Comparison of ENCODE assay signal across 1 cellular context in the genomic region with DNA sequence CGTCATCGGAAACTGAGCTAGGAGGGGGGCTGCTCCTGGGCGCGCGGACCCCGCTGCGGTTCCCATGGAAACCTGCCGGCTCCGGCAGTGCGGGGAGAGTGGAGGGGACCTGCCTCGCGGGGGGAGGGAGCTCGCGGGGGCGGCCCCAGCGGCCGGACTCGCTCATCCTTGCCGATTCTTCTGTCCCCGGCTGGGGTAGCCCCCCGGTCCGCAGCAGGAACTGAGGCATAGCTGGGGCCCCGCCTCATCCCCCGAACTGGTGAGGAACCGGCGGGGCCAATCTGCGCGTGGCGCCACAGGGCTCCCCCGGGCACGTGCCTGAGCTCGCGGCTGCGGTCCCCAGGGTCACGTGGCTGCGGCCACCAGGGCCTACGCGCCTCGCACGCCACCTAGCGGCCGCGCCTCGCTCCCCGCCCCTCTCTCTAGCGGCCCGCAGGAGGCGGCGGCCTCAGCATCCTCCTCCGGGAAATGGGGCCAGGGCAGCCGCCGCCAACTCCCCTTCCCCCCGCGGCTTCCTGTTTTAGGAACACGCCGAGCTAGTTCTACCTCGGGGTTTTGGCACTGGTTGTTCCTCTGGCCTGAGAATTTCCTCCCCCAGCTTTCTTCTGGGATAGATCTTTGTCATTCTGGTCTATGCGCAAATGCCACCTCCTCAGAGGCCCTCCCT.
TF ChIP-seq lines count a peak whose summit lies in the region.

No MANE protein-coding gene starts in this region.

TF ChIP-seq in HepG2, 621 proteins besides CTCF, POLR2A, EP300 and RAD21 (continued from another document and continues in another):
- TF ChIP-seq PAXIP1 (CRISPR knock-in tag; conservative IDR thresholded peaks at IDR 0.05) (peak; percentile 17; the same call in 1 of the 2 replicates), DMTF1 (CRISPR knock-in tag; IDR thresholded peaks at IDR 0.05) (no peak), TARDBP (CRISPR knock-in tag; IDR thresholded peaks at IDR 0.05) (peak; percentile 85), ZNF713 (CRISPR knock-in tag; IDR thresholded peaks at IDR 0.05) (no peak), HOXA9 (CRISPR knock-in tag; IDR thresholded peaks at IDR 0.05; ENCODE audit: borderline replicate concordance) (no peak), ZNF317 (CRISPR knock-in tag; IDR thresholded peaks at IDR 0.05) (no peak), BCLAF1 (IDR thresholded peaks at IDR 0.05) (no peak), UBTF (CRISPR knock-in tag; IDR thresholded peaks at IDR 0.05) (no peak), ZNF878 (CRISPR knock-in tag; IDR thresholded peaks at IDR 0.05) (peak; percentile 42; the same call in 1 of the 2 replicates), ZNF549 (CRISPR knock-in tag; IDR thresholded peaks at IDR 0.05) (no peak), ZNF557 (CRISPR knock-in tag; IDR thresholded peaks at IDR 0.05) (peak; percentile 84), PHF21A (CRISPR knock-in tag; IDR thresholded peaks at IDR 0.05) (peak; percentile 65), DZIP1 (CRISPR knock-in tag; IDR thresholded peaks at IDR 0.05) (no peak), GTF2F1 (IDR thresholded peaks at IDR 0.05; ENCODE audit: low read length) (no peak), ZSCAN31 (CRISPR knock-in tag; IDR thresholded peaks at IDR 0.05; ENCODE audit: low read depth) (peak; percentile 91), SKI (IDR thresholded peaks at IDR 0.05; ENCODE audit: partially characterized antibody) (peak; percentile 17), RFX1 (IDR thresholded peaks at IDR 0.05) (no peak), HOXA7 (CRISPR knock-in tag; IDR thresholded peaks at IDR 0.05) (no peak), ATF5 (CRISPR knock-in tag; IDR thresholded peaks at IDR 0.05; ENCODE audit: low read depth) (no peak), NFRKB (IDR thresholded peaks at IDR 0.05) (no peak)
- TF ChIP-seq, protein P1, sequence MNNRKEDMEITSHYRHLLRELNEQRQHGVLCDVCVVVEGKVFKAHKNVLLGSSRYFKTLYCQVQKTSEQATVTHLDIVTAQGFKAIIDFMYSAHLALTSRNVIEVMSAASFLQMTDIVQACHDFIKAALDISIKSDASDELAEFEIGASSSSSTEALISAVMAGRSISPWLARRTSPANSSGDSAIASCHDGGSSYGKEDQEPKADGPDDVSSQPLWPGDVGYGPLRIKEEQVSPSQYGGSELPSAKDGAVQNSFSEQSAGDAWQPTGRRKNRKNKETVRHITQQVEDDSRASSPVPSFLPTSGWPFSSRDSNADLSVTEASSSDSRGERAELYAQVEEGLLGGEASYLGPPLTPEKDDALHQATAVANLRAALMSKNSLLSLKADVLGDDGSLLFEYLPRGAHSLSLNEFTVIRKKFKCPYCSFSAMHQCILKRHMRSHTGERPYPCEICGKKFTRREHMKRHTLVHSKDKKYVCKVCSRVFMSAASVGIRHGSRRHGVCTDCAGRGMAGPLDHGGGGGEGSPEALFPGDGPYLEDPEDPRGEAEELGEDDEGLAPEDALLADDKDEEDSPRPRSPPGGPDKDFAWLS (CRISPR knock-in tag; IDR thresholded peaks at IDR 0.05; ENCODE audit: borderline replicate concordance): no peak
- TF ChIP-seq, protein P2, sequence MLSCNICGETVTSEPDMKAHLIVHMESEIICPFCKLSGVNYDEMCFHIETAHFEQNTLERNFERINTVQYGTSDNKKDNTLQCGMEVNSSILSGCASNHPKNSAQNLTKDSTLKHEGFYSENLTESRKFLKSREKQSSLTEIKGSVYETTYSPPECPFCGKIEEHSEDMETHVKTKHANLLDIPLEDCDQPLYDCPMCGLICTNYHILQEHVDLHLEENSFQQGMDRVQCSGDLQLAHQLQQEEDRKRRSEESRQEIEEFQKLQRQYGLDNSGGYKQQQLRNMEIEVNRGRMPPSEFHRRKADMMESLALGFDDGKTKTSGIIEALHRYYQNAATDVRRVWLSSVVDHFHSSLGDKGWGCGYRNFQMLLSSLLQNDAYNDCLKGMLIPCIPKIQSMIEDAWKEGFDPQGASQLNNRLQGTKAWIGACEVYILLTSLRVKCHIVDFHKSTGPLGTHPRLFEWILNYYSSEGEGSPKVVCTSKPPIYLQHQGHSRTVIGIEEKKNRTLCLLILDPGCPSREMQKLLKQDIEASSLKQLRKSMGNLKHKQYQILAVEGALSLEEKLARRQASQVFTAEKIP (CRISPR knock-in tag; IDR thresholded peaks at IDR 0.05; ENCODE audit: borderline replicate concordance): no peak
- TF ChIP-seq, protein P3, sequence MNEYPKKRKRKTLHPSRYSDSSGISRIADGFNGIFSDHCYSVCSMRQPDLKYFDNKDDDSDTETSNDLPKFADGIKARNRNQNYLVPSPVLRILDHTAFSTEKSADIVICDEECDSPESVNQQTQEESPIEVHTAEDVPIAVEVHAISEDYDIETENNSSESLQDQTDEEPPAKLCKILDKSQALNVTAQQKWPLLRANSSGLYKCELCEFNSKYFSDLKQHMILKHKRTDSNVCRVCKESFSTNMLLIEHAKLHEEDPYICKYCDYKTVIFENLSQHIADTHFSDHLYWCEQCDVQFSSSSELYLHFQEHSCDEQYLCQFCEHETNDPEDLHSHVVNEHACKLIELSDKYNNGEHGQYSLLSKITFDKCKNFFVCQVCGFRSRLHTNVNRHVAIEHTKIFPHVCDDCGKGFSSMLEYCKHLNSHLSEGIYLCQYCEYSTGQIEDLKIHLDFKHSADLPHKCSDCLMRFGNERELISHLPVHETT (CRISPR knock-in tag; conservative IDR thresholded peaks at IDR 0.05): peak; percentile 62; the same call in 1 of the 2 replicates
- TF ChIP-seq, protein P4, sequence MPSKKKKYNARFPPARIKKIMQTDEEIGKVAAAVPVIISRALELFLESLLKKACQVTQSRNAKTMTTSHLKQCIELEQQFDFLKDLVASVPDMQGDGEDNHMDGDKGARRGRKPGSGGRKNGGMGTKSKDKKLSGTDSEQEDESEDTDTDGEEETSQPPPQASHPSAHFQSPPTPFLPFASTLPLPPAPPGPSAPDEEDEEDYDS (CRISPR knock-in tag; IDR thresholded peaks at IDR 0.05): no peak
- TF ChIP-seq, protein P5, sequence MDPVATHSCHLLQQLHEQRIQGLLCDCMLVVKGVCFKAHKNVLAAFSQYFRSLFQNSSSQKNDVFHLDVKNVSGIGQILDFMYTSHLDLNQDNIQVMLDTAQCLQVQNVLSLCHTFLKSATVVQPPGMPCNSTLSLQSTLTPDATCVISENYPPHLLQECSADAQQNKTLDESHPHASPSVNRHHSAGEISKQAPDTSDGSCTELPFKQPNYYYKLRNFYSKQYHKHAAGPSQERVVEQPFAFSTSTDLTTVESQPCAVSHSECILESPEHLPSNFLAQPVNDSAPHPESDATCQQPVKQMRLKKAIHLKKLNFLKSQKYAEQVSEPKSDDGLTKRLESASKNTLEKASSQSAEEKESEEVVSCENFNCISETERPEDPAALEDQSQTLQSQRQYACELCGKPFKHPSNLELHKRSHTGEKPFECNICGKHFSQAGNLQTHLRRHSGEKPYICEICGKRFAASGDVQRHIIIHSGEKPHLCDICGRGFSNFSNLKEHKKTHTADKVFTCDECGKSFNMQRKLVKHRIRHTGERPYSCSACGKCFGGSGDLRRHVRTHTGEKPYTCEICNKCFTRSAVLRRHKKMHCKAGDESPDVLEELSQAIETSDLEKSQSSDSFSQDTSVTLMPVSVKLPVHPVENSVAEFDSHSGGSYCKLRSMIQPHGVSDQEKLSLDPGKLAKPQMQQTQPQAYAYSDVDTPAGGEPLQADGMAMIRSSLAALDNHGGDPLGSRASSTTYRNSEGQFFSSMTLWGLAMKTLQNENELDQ (CRISPR knock-in tag; IDR thresholded peaks at IDR 0.05; ENCODE audit: borderline replicate concordance): no peak
